Comparison of ENCODE assay signal across 12 cellular contexts in genomic region chr5:102596113-102596512, GRCh38.
DNase-seq lines count a peak whose midpoint lies in the region; ATAC-seq and TF ChIP-seq lines count a peak whose summit lies in the region.
"Had no signal": no experiment of that assay in that cellular context is flagged by ENCODE, and none has a peak within 500 bp of the region (broad histone marks: within the 10 kb centered on the region; RNA-seq: fewer than 3 reads in every experiment).

No MANE protein-coding gene starts in this region.

- TF ChIP-seq CTCF in GM06990 (IDR thresholded peaks at IDR 0.05; ENCODE audit: insufficient read depth, low read length, poor library complexity, severe bottlenecking): no peak

- no peaks in the 10 kb centered on the region for H3K36me3 ChIP-seq in GM06990 (ENCODE audit: control insufficient read depth, insufficient read depth, low read length)

- DNase-seq in GM06990 (ENCODE audit: extremely low read depth, insufficient read length) (peak; percentile 15), AML-193 (lab: John Stamatoyannopoulos, UW) (no peak), GM03348 (ENCODE audit: low spot score) (no peak), Kasumi-1 (lab: John Stamatoyannopoulos, UW) (no peak), SW 1271 (lab: John Stamatoyannopoulos, UW) (no peak)
- DNase-seq: activated T-cell treated with anti-CD3 and anti-CD28 coated beads, Interleukin-2, amount 50 U/mL, for 48 hours; naive B cell; stimulated activated CD4-positive, alpha-beta T cell treated with anti-CD3 and anti-CD28 coated beads, Interleukin-12 subunit alpha, Interleukin-12 subunit beta, amount 100 ng/mL, for 4 hours; stimulated activated naive CD4-positive, alpha-beta T cell had no signal

- H3K4me3 ChIP-seq in GM06990 (replicated peaks; ENCODE audit: low read depth, low read length): no peak overlapping the region

- H3K27me3 ChIP-seq in GM06990 (replicated peaks; ENCODE audit: control insufficient read depth, insufficient read depth, low read length): no peaks in the 10 kb centered on the region

- ATAC-seq in GM19328 (IDR thresholded peaks at IDR 0.05; ENCODE audit: unreplicated experiment) (peak; percentile 84), HG02798 (IDR thresholded peaks at IDR 0.05; ENCODE audit: poor library complexity, unreplicated experiment) (peak; percentile 77), HG03520 (IDR thresholded peaks at IDR 0.05; ENCODE audit: unreplicated experiment) (peak; percentile 69)
